In genomic region chr2:112162341-112162740, GRCh38 we compare ENCODE assay signal across 23 cellular contexts. TPM values are rescaled to one million over a fixed set of nuclear protein-coding genes. Genes with fewer than 3 reads are reported as not detected.
"Had no signal": no experiment of that assay in that cellular context is flagged by ENCODE, and none has a peak within 500 bp of the region (broad histone marks: within the 10 kb centered on the region; RNA-seq: fewer than 3 reads in every experiment).

No MANE protein-coding gene starts in this region.

- H3K9me3 Mint-ChIP-seq: activated CD4-positive, alpha-beta T cell treated with anti-CD3 and anti-CD28 coated beads, Interleukin-2, amount 10 ng/mL, durations not matched to agents 7 days and 5 days; activated CD8-positive, alpha-beta T cell treated with anti-CD3 and anti-CD28 coated beads for 36 hours; activated naive CD4-positive, alpha-beta T cell treated with anti-CD3 and anti-CD28 coated beads for 36 hours; activated naive CD8-positive, alpha-beta T cell treated with anti-CD3 and anti-CD28 coated beads, Interleukin-2, amount 10 ng/mL, durations not matched to agents 7 days and 5 days; activated T-cell treated with anti-CD3 and anti-CD28 coated beads, Interleukin-2, amount 50 U/mL, for 24 hours; activated T-helper 1 cell treated with anti-CD3 and anti-CD28 coated beads, Interleukin-12 subunit alpha, Interleukin-12 subunit beta, Interleukin-2, Interleukin-4 antibody, amounts not matched to agents 30 ng/mL and 10 ng/mL and 1 ng/mL, durations not matched to agents 14 hours and 24 hours and 36 hours had no signal

- H3K36me3 Mint-ChIP-seq: activated naive CD8-positive, alpha-beta T cell treated with anti-CD3 and anti-CD28 coated beads, Interleukin-2, amount 10 ng/mL, durations not matched to agents 7 days and 5 days had no signal

- H3K4me1 ChIP-seq: adrenal gland, Peyer's patch, SJCRH30 had no signal

- ATAC-seq: activated CD8-positive, alpha-beta T cell treated with anti-CD3 and anti-CD28 coated beads for 36 hours; K562 had no signal

- H3K9ac ChIP-seq: SK-N-SH had no signal

- H3K4me2 ChIP-seq: SK-N-SH had no signal

- H3K9me3 ChIP-seq: adrenal gland, Peyer's patch, SJCRH30, SK-N-SH had no signal

- H3K27ac Mint-ChIP-seq: activated CD4-positive, alpha-beta T cell treated with anti-CD3 and anti-CD28 coated beads, Interleukin-2, amount 10 ng/mL, durations not matched to agents 7 days and 5 days; activated CD8-positive, alpha-beta T cell treated with anti-CD3 and anti-CD28 coated beads for 36 hours; activated naive CD4-positive, alpha-beta T cell treated with anti-CD3 and anti-CD28 coated beads for 36 hours; activated naive CD8-positive, alpha-beta T cell treated with anti-CD3 and anti-CD28 coated beads, Interleukin-2, amount 10 ng/mL, durations not matched to agents 7 days and 5 days; activated T-cell treated with anti-CD3 and anti-CD28 coated beads, Interleukin-2, amount 50 U/mL, for 24 hours; activated T-helper 1 cell treated with anti-CD3 and anti-CD28 coated beads, Interleukin-12 subunit alpha, Interleukin-12 subunit beta, Interleukin-2, Interleukin-4 antibody, amounts not matched to agents 30 ng/mL and 10 ng/mL and 1 ng/mL, durations not matched to agents 14 hours and 24 hours and 36 hours had no signal

- H3K27me3 Mint-ChIP-seq: activated CD4-positive, alpha-beta T cell treated with anti-CD3 and anti-CD28 coated beads, Interleukin-2, amount 10 ng/mL, durations not matched to agents 7 days and 5 days; activated CD8-positive, alpha-beta T cell treated with anti-CD3 and anti-CD28 coated beads for 36 hours; activated T-cell treated with anti-CD3 and anti-CD28 coated beads, Interleukin-2, amount 50 U/mL, for 24 hours had no signal

- H3K27ac ChIP-seq: adrenal gland, Peyer's patch, RWPE1, SJCRH30, VCaP had no signal

- H3K36me3 ChIP-seq: adrenal gland, Peyer's patch, SJCRH30 had no signal

- DNase-seq: activated CD4-positive, alpha-beta T cell treated with anti-CD3 and anti-CD28 coated beads, Interleukin-2, amount 10 ng/mL, durations not matched to agents 7 days and 5 days; activated CD4-positive, CD25-positive, alpha-beta regulatory T cell; activated CD8-positive, alpha-beta T cell treated with anti-CD3 and anti-CD28 coated beads for 36 hours; activated gamma-delta T cell; activated naive CD4-positive, alpha-beta T cell treated with anti-CD3 and anti-CD28 coated beads for 36 hours; activated naive CD8-positive, alpha-beta T cell treated with anti-CD3 and anti-CD28 coated beads, Interleukin-2, amount 10 ng/mL, durations not matched to agents 7 days and 5 days; activated T-cell treated with anti-CD3 and anti-CD28 coated beads, Interleukin-2, amount 50 U/mL, for 24 hours; anterior cingulate cortex; caudate nucleus; Karpas-422; MM.1S; NCI-H1436; NCI-H1694 treated with DMSO at 0.1 percent for 48 hours; Right ventricle myocardium superior; SJCRH30; SK-N-SH; T-helper 1 cell had no signal

- H3K4me3 ChIP-seq: adrenal gland, K562, Peyer's patch, SJCRH30 had no signal

- H3K4me3 Mint-ChIP-seq: activated CD4-positive, alpha-beta T cell treated with anti-CD3 and anti-CD28 coated beads, Interleukin-2, amount 10 ng/mL, durations not matched to agents 7 days and 5 days; activated CD8-positive, alpha-beta T cell treated with anti-CD3 and anti-CD28 coated beads for 36 hours; activated naive CD4-positive, alpha-beta T cell treated with anti-CD3 and anti-CD28 coated beads for 36 hours; activated naive CD8-positive, alpha-beta T cell treated with anti-CD3 and anti-CD28 coated beads, Interleukin-2, amount 10 ng/mL, durations not matched to agents 7 days and 5 days; activated T-cell treated with anti-CD3 and anti-CD28 coated beads, Interleukin-2, amount 50 U/mL, for 24 hours; activated T-helper 1 cell treated with anti-CD3 and anti-CD28 coated beads, Interleukin-12 subunit alpha, Interleukin-12 subunit beta, Interleukin-2, Interleukin-4 antibody, amounts not matched to agents 30 ng/mL and 10 ng/mL and 1 ng/mL, durations not matched to agents 14 hours and 24 hours and 36 hours had no signal

- H3K27me3 ChIP-seq: adrenal gland, Peyer's patch, SJCRH30 had no signal

RNA-seq across cellular contexts. Expression of gene FBLN7, which starts 24.2 kb away (rescaled TPM):
- polyA plus RNA-seq: K562 had no signal
